Comparison of ENCODE assay signal across 23 cellular contexts in the genomic region with DNA sequence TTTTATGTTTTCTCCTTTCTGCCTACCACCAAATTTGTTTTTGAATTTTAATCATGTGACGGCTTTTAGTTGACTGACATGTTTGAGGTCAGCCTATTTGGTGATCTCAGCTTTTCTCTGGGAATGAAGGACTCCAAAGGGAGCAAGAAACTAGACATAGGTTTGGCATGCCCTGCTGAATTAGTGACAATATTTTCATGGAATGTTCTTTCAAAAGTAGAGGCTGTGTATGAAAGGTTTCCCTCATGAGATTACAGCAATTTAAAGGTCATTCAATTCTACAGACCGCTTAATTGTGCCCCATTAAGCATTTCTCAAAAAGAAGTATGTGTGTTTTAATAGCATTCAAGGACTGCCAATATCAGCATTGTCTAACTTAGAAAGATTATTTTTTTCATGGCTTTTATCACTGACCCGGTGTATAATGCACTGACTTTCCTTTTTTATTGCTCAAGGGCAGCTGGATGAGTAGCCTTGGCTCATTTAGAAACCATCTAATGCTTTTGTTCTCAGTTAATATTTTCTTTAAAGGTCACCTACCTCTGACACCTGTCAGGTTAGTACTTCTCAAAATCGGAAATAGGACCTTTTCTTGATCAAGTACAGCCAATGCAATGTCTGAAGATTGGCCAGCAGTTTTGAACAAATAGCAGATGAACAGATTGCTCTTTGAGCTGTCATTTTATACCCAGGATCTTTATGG. TPM values are rescaled to one million over a fixed set of nuclear protein-coding genes. Genes with fewer than 3 reads are reported as not detected.
DNase-seq lines count a peak whose midpoint lies in the region; FAIRE-seq and TF ChIP-seq lines count a peak whose summit lies in the region.
"Had no signal": no experiment of that assay in that cellular context is flagged by ENCODE, and none has a peak within 500 bp of the region (broad histone marks: within the 10 kb centered on the region; RNA-seq: fewer than 3 reads in every experiment).

No MANE protein-coding gene starts in this region.

- H3K9me3 ChIP-seq in HEK293 (ENCODE audit: control insufficient read depth, insufficient read depth, low read depth, low read length) (no peaks in the 10 kb centered on the region), testis (no peaks in the 10 kb centered on the region)
- H3K9me3 ChIP-seq: A549 had no signal

- FAIRE-seq in GM18507 (lab: Jason Lieb, UNC) (peak; percentile 61), H54 (lab: Jason Lieb, UNC) (no peak)
- FAIRE-seq: A549, G401.6 had no signal

- CTCF ChIA-PET in HEK293 (lab: Yijun Ruan, JAX), result interaction anchor here (1.9 kb wide), 1 partner anchor 480 kb away, joined by 5 read pairs; no protein-coding TSS in a partner anchor

- intact Hi-C loops in testis (cut with DNase I; ENCODE audit: low total_unique reads), result loop anchor here (10.0 kb wide), 1 partner anchor 706 kb away; no protein-coding TSS in a partner anchor

- no peak for DNase-seq in GM18507 (ENCODE audit: extremely low spot score, insufficient read length, low read depth)
- DNase-seq in amniotic epithelial cell (ENCODE audit: low read depth), result peak; percentile 9
- DNase-seq in fibroblast of the aortic adventitia (ENCODE audit: low read depth), result peak; percentile 28
- no peak for DNase-seq in testis
- no peak for DNase-seq in activated naive CD4-positive, alpha-beta T cell treated with anti-CD3 and anti-CD28 coated beads, Interleukin-2, amount 50 U/mL, for 16 hours
- DNase-seq in substantia nigra (lab: John Stamatoyannopoulos, UW), result no peak
- no peak for DNase-seq in H54 (ENCODE audit: insufficient read length, low spot score)
- DNase-seq: C1 segment of cervical spinal cord; CD4-positive, alpha-beta memory T cell; COR-L47; DMS53; H7; Karpas-422; NCI-H1092; NCI-H1417 treated with DMSO at 0.1 percent for 48 hours; NCI-H187; NCI-H446 treated with DMSO at 0.1 percent for 48 hours; NCI-H526 treated with DMSO at 0.1 percent for 48 hours; SHP77 had no signal

- TF ChIP-seq CTCF in HEK293 (tag by site-specific recombination; IDR thresholded peaks at IDR 0.05), result no peak
- no peak for TF ChIP-seq CTCF in fibroblast of the aortic adventitia (IDR thresholded peaks at IDR 0.05; ENCODE audit: insufficient read depth, low read length)
- TF ChIP-seq CTCF in testis (IDR thresholded peaks at IDR 0.05), result no peak

- TF ChIP-seq POLR2A in testis (IDR thresholded peaks at IDR 0.05) (no peak), H54 (IDR thresholded peaks at IDR 0.05; ENCODE audit: low read depth, low read length) (no peak)

- no peaks in the 10 kb centered on the region for H3K36me3 ChIP-seq in HEK293 (ENCODE audit: control insufficient read depth in 2 of 2, insufficient read depth in 1 of 2, low read length in 2 of 2)
- H3K36me3 ChIP-seq in testis (ENCODE audit: low read depth, missing control alignments), result no peaks in the 10 kb centered on the region

- POLR2A ChIA-PET in HEK293 (lab: Yijun Ruan, JAX), result interaction anchor here (0.7 to 1.5 kb wide), 2 partner anchors 54 to 105 kb away, joined by 3 to 5 read pairs; a partner anchor contains a TSS

- 49 to 62% methylated on average over 4 of the region's 4 CpGs for WGBS in testis, 2 donors

- no peak overlapping the region for H3K4me3 ChIP-seq in HEK293 (ENCODE audit: low read depth, low read length)
- no peak overlapping the region for H3K4me3 ChIP-seq in fibroblast of the aortic adventitia (ENCODE audit: low read depth, low read length)
- H3K4me3 ChIP-seq in testis, result no peak overlapping the region
- H3K4me3 ChIP-seq: A549 had no signal

- H3K4me1 ChIP-seq in HEK293 (ENCODE audit: control insufficient read depth, insufficient read depth, low read length), result no peaks in the 10 kb centered on the region
- no peaks in the 10 kb centered on the region for H3K4me1 ChIP-seq in testis
- H3K4me1 ChIP-seq: A549 had no signal

- no peak overlapping the region for H3K27ac ChIP-seq in HEK293 (ENCODE audit: extremely low read depth, low read depth, low read length)
- H3K27ac ChIP-seq in testis, result no peak overlapping the region
- no peak overlapping the region for H3K27ac ChIP-seq in substantia nigra (ENCODE audit: low read depth, low read length, poor library complexity, severe bottlenecking)
- H3K27ac ChIP-seq: A549, RWPE1 had no signal

- H3K27me3 ChIP-seq in testis, result no peaks in the 10 kb centered on the region

TF ChIP-seq in HEK293, 187 proteins besides CTCF, POLR2A, EP300 and RAD21:
- TF ChIP-seq, protein P1, sequence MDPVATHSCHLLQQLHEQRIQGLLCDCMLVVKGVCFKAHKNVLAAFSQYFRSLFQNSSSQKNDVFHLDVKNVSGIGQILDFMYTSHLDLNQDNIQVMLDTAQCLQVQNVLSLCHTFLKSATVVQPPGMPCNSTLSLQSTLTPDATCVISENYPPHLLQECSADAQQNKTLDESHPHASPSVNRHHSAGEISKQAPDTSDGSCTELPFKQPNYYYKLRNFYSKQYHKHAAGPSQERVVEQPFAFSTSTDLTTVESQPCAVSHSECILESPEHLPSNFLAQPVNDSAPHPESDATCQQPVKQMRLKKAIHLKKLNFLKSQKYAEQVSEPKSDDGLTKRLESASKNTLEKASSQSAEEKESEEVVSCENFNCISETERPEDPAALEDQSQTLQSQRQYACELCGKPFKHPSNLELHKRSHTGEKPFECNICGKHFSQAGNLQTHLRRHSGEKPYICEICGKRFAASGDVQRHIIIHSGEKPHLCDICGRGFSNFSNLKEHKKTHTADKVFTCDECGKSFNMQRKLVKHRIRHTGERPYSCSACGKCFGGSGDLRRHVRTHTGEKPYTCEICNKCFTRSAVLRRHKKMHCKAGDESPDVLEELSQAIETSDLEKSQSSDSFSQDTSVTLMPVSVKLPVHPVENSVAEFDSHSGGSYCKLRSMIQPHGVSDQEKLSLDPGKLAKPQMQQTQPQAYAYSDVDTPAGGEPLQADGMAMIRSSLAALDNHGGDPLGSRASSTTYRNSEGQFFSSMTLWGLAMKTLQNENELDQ (tag by site-specific recombination; IDR thresholded peaks at IDR 0.05; ENCODE audit: low read depth), result no peak
- TF ChIP-seq, protein P2, sequence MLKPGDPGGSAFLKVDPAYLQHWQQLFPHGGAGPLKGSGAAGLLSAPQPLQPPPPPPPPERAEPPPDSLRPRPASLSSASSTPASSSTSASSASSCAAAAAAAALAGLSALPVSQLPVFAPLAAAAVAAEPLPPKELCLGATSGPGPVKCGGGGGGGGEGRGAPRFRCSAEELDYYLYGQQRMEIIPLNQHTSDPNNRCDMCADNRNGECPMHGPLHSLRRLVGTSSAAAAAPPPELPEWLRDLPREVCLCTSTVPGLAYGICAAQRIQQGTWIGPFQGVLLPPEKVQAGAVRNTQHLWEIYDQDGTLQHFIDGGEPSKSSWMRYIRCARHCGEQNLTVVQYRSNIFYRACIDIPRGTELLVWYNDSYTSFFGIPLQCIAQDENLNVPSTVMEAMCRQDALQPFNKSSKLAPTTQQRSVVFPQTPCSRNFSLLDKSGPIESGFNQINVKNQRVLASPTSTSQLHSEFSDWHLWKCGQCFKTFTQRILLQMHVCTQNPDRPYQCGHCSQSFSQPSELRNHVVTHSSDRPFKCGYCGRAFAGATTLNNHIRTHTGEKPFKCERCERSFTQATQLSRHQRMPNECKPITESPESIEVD (tag by site-specific recombination; IDR thresholded peaks at IDR 0.05), result peak; percentile 42; the same call in 1 of the 2 replicates
- no peak for TF ChIP-seq ZNF701 (tag by site-specific recombination; IDR thresholded peaks at IDR 0.05)

RNA-seq across cellular contexts. Expression of a gene that starts 8.1 kb away (rescaled TPM):
- total RNA-seq in fibroblast of the aortic adventitia (ENCODE audit: low replicate concordance) (4.3 and 19.8 TPM in 2 replicates), testis (10 to 100 TPM in 1 of 2 donors, 1 to 10 TPM in 1; 7.6 to 11.0 TPM)
- 5.2 TPM for polyA plus RNA-seq in testis (ENCODE audit: insufficient read depth, low read depth, low replicate concordance)

RNA-seq across cellular contexts. Expression of a gene that starts 53.7 kb away (rescaled TPM):
- 80.3 and 106 TPM in 2 replicates for total RNA-seq in fibroblast of the aortic adventitia (ENCODE audit: low replicate concordance)
- total RNA-seq in testis, result 10 to 100 TPM; 38.7 to 45.4 TPM
- 26.6 TPM for polyA plus RNA-seq in testis (ENCODE audit: insufficient read depth, low read depth, low replicate concordance)

Comparison
In these comparisons a context has a peak if more than half of its experiments do, and no peak if none do; other contexts are left out.
1. DNase-seq: peak in amniotic epithelial cell (single experiment) and fibroblast of the aortic adventitia (single experiment); none in GM18507 (single experiment), testis (single experiment), activated naive CD4-positive, alpha-beta T cell treated with anti-CD3 and anti-CD28 coated beads, Interleukin-2, amount 50 U/mL, for 16 hours (single experiment), substantia nigra (0 of 49) and H54 (single experiment).